1 cellular context compared by ENCODE assay signal in genomic region chr10:77979221-77979620, GRCh38.
A peak's percentile ranks its signal among the peaks of the same experiment; 100 is the strongest.
TF ChIP-seq lines count a peak whose summit lies in the region.

No MANE protein-coding gene starts in this region.

TF ChIP-seq in K562, 482 proteins besides CTCF, POLR2A, EP300 and RAD21:
- no peak for TF ChIP-seq FOXO4 (CRISPR knock-in tag; IDR thresholded peaks at IDR 0.05)
- TF ChIP-seq POLR2G (IDR thresholded peaks at IDR 0.05; ENCODE audit: low read depth, low read length), result 0 out of 2 replicates have a peak, but pooled peaks have one; percentile 17
